In the genomic region with DNA sequence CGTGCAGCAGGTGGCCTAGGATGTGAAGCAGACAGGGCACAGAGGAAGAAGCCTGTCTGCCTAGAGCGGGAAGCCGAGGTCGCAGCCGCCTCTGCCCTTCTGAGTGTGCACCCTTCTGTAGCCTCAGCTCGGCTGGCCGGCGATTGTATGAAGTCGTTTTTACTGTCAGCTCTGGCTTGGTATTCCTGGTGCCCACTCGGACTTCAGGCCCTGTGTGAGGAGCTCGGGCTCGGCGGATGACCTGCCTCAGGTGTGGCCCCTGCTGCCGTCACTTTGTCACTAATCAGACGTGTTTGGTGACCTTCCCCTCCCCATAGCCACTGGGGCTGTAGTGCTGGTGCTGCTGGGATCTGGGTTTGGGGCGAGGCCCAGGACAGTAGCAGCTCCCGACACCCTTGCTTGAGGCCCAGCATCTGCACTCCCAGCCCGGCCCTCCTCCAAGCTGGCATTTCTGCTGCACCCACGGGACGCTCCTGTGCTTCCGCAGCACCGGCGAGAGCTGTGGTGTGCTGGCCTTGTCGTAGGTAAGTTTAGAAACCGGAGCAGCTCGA, we compare ENCODE assay signal across 13 cellular contexts. TPM values are rescaled to one million over a fixed set of nuclear protein-coding genes. Genes with fewer than 3 reads are reported as not detected.
DNase-seq lines count a peak whose midpoint lies in the region; ATAC-seq, FAIRE-seq and TF ChIP-seq lines count a peak whose summit lies in the region.
"Had no signal": no experiment of that assay in that cellular context is flagged by ENCODE, and none has a peak within 500 bp of the region (broad histone marks: within the 10 kb centered on the region; RNA-seq: fewer than 3 reads in every experiment).

No MANE protein-coding gene starts in this region.

- no peak overlapping the region for H3K4ac ChIP-seq in H9 (ENCODE audit: low read depth, low read length)

- no peak overlapping the region for H3K18ac ChIP-seq in H9 (ENCODE audit: insufficient read length, low read depth, low read length)

- no peaks in the 10 kb centered on the region for H3K9me3 ChIP-seq in H9 (ENCODE audit: control insufficient read depth, low read depth, low read length)
- H3K9me3 ChIP-seq in kidney (ENCODE audit: control insufficient read depth in 1 of 2, low read length in 2 of 2) = no peaks in the 10 kb centered on the region
- H3K9me3 ChIP-seq in skeletal muscle tissue (ENCODE audit: control insufficient read depth in 3 of 3, low read length in 3 of 3) = no peaks in the 10 kb centered on the region

- H3K56ac ChIP-seq in H9 (ENCODE audit: insufficient read length, low read depth, low read length) = no peak overlapping the region

- H4K20me1 ChIP-seq in H9 (ENCODE audit: control insufficient read depth, insufficient read depth, insufficient read length) = no peaks in the 10 kb centered on the region

- peaks cover 5 to 6% of the 10 kb centered on the region in 2 experiments for H3K4me1 Mint-ChIP-seq in H9

- no peak overlapping the region for H2BK20ac ChIP-seq in H9 (ENCODE audit: low read depth, low read length, poor library complexity, severe bottlenecking)

- H3K27ac ChIP-seq in H9 (ENCODE audit: insufficient read length, low read depth, low read length) = no peak overlapping the region
- H3K27ac ChIP-seq in cingulate gyrus (ENCODE audit: low read depth, low read length) = peak overlapping the region; percentile 47
- no peak overlapping the region for H3K27ac ChIP-seq in kidney (ENCODE audit: low read depth in 2 of 2, low read length in 2 of 2)
- H3K27ac ChIP-seq in skeletal muscle tissue (ENCODE audit: low read depth, low read length) = peak overlapping the region; percentile 45

- H4K5ac ChIP-seq in H9 (ENCODE audit: insufficient read length, low read depth, low read length) = no peak overlapping the region

- WGBS in H9 (ENCODE audit: extremely low coverage, insufficient read length, low lambda C conversion rate) = no CpG with 5 or more reads among the region's 26 CpGs

- H4K91ac ChIP-seq in H9 (ENCODE audit: insufficient read length, low read depth, low read length) = no peak overlapping the region

- no peak overlapping the region for H2BK120ac ChIP-seq in H9 (ENCODE audit: low read depth, low read length, poor library complexity, severe bottlenecking)

- H3K4me3 Mint-ChIP-seq in H9 = no peak overlapping the region
- H3K4me3 Mint-ChIP-seq: activated CD4-positive, alpha-beta memory T cell treated with anti-CD3 and anti-CD28 coated beads for 36 hours had no signal

- no peak overlapping the region for H2BK5ac ChIP-seq in H9 (ENCODE audit: insufficient read length, low read length)

- intact Hi-C loops in kidney (cut with DNase I) = no loop called here

- no peaks in the 10 kb centered on the region for H3K27me3 Mint-ChIP-seq in H9 (ENCODE audit: low read depth)
- H3K27me3 Mint-ChIP-seq: activated CD4-positive, alpha-beta memory T cell treated with anti-CD3 and anti-CD28 coated beads for 36 hours had no signal

- DNase-seq in H9 = no peak
- DNase-seq in kidney = peak; percentile 79
- no peak for DNase-seq in NCI-H345 treated with DMSO at 0.1 percent for 48 hours (lab: John Stamatoyannopoulos, UW; ENCODE audit: unreplicated experiment)
- no peak for DNase-seq in AML-193 (lab: John Stamatoyannopoulos, UW)
- DNase-seq: activated CD4-positive, alpha-beta memory T cell treated with anti-CD3 and anti-CD28 coated beads for 36 hours; central memory CD4-positive, alpha-beta T cell; NCI-H1105 treated with DMSO at 0.1 percent for 48 hours; NCI-H510A treated with DMSO at 0.1 percent for 48 hours; small intestine had no signal

- no peak overlapping the region for H3K23ac ChIP-seq in H9 (ENCODE audit: insufficient read length, low read depth, low read length)

- no peak overlapping the region for H4K8ac ChIP-seq in H9 (replicated peaks; ENCODE audit: insufficient read length, low read depth, low read length)

- no peak for ATAC-seq in GM19324 (IDR thresholded peaks at IDR 0.05; ENCODE audit: low FRiP score, unreplicated experiment)
- no peak for ATAC-seq in GM18517 (IDR thresholded peaks at IDR 0.05; ENCODE audit: unreplicated experiment)

- no peak overlapping the region for H2AK5ac ChIP-seq in H9 (ENCODE audit: insufficient read length, low read length)

- peaks cover 8% of the 10 kb centered on the region for H3K79me1 ChIP-seq in H9 (ENCODE audit: insufficient read depth, low read depth, low read length, poor library complexity, severe bottlenecking)

- H3K9me3 Mint-ChIP-seq in H9 = no peaks in the 10 kb centered on the region
- H3K9me3 Mint-ChIP-seq: activated CD4-positive, alpha-beta memory T cell treated with anti-CD3 and anti-CD28 coated beads for 36 hours had no signal

- H3K4me1 ChIP-seq in H9 (ENCODE audit: insufficient read depth, low read length) (no peaks in the 10 kb centered on the region), kidney (ENCODE audit: control insufficient read depth in 1 of 2, insufficient read depth in 1 of 2, low read depth in 1 of 2, low read length in 2 of 2) (peaks cover 3 to 24% of the 10 kb centered on the region in 2 donors), skeletal muscle tissue (ENCODE audit: control insufficient read depth in 3 of 3, insufficient read depth in 3 of 3, low read length in 3 of 3) (peaks cover 45 to 67% (median 54%) of the 10 kb centered on the region in 3 donors)

- no peak overlapping the region for H2BK15ac ChIP-seq in H9 (ENCODE audit: low read depth, low read length)

- no peaks in the 10 kb centered on the region for H3K23me2 ChIP-seq in H9 (ENCODE audit: insufficient read length, low read depth, low read length, poor library complexity, severe bottlenecking)

- H3K9ac ChIP-seq in H9 (ENCODE audit: extremely low read depth, insufficient read length, low read length) (no peak overlapping the region), kidney (ENCODE audit: low read length in 2 of 2) (no peak overlapping the region), skeletal muscle tissue (ENCODE audit: low read depth in 1 of 3, low read length in 3 of 3) (peak overlapping the region in 1 of 3 donors; percentile 8)

- no peak overlapping the region for H3K14ac ChIP-seq in H9 (ENCODE audit: insufficient read depth, low read length)

- TF ChIP-seq CTCF in H9 (conservative IDR thresholded peaks at IDR 0.05) (no peak), kidney (IDR thresholded peaks at IDR 0.05; ENCODE audit: borderline replicate concordance, extremely low read depth, insufficient read depth) (no peak)

- no peak overlapping the region for H3T11ph ChIP-seq in H9 (ENCODE audit: low read length)

- H3K36me3 Mint-ChIP-seq in H9 (ENCODE audit: insufficient read depth in 1 of 3, low read depth in 3 of 3) = peaks cover 26 to 72% (median 62%) of the 10 kb centered on the region in 3 experiments; a peak in 6 of 7 replicates

- H2AFZ ChIP-seq in H9 (ENCODE audit: low read length) = no peak overlapping the region

- H3K79me2 ChIP-seq in H9 (ENCODE audit: insufficient read depth, low read length) = peaks cover 18% of the 10 kb centered on the region; the same call in 1 of the 2 replicates

- H3K27me3 ChIP-seq in H9 (ENCODE audit: insufficient read depth, low read length) = no peaks in the 10 kb centered on the region
- H3K27me3 ChIP-seq in skeletal muscle tissue (ENCODE audit: control insufficient read depth in 3 of 3, insufficient read depth in 3 of 3, low read length in 3 of 3) = no peaks in the 10 kb centered on the region

- peak overlapping the region in 2 of 3 experiments; percentile 49 to 77; a peak in 3 of 7 replicates for H3K27ac Mint-ChIP-seq in H9
- H3K27ac Mint-ChIP-seq: activated CD4-positive, alpha-beta memory T cell treated with anti-CD3 and anti-CD28 coated beads for 36 hours had no signal

- H3K4me3 ChIP-seq in kidney (ENCODE audit: low read length in 2 of 2) = no peak overlapping the region
- H3K4me3 ChIP-seq in skeletal muscle tissue (ENCODE audit: low read length in 3 of 3) = peak overlapping the region in 1 of 3 donors; percentile 14

- no peak overlapping the region for H2BK12ac ChIP-seq in H9 (ENCODE audit: insufficient read length, low read depth, low read length)

- no peak overlapping the region for H3K4me2 ChIP-seq in H9 (ENCODE audit: insufficient read depth, insufficient read length, low read length)

- FAIRE-seq in kidney (lab: Jason Lieb, UNC) = no peak
- FAIRE-seq: small intestine had no signal

- H3K36me3 ChIP-seq in kidney (ENCODE audit: control insufficient read depth in 1 of 2, insufficient read depth in 2 of 2, low read length in 2 of 2) = peaks cover 0 to 8% of the 10 kb centered on the region in 2 donors
- peaks cover 10 to 21% (median 13%) of the 10 kb centered on the region in 3 donors for H3K36me3 ChIP-seq in skeletal muscle tissue (ENCODE audit: control insufficient read depth in 3 of 3, insufficient read depth in 3 of 3, low read length in 3 of 3)

RNA-seq across cellular contexts. Expression of gene SLX9, which starts 18.1 kb away (rescaled TPM):
- total RNA-seq in H9 (2021) (74.3 and 76.4 TPM in 2 replicates), kidney (27.1 TPM), skeletal muscle tissue (10.4 TPM)
- polyA plus RNA-seq in kidney (ENCODE audit: insufficient read depth, low read depth, low replicate concordance) = 35.1 TPM

RNA-seq across cellular contexts. Expression of gene ITGB2, which starts 37.3 kb away (rescaled TPM):
- total RNA-seq in H9 (2021) = 0.61 and 1.1 TPM in 2 replicates
- 111 TPM for total RNA-seq in kidney
- polyA plus RNA-seq in kidney (ENCODE audit: insufficient read depth, low read depth, low replicate concordance) = 9.5 TPM
- 19.8 TPM for total RNA-seq in skeletal muscle tissue

Comparison
In these comparisons a context has a peak if more than half of its experiments do, and no peak if none do; other contexts are left out.
1. H3K27ac ChIP-seq: peak in cingulate gyrus (single experiment) and skeletal muscle tissue (single experiment); none in H9 (single experiment) and kidney (0 of 2).